Comparison of ENCODE assay signal across 1 cellular context in genomic region chr3:61154788-61155187, GRCh38.
TF ChIP-seq lines count a peak whose summit lies in the region.

No MANE protein-coding gene starts in this region.

TF ChIP-seq in GM23338, 12 proteins besides CTCF, POLR2A, EP300 and RAD21 (continued from another document):
- TF ChIP-seq REST (IDR thresholded peaks at IDR 0.05; ENCODE audit: unreplicated experiment) = no peak
- TF ChIP-seq ZNF114 (CRISPR knock-in tag; IDR thresholded peaks at IDR 0.05) = no peak
